14 cellular contexts compared by ENCODE assay signal in the genomic region with DNA sequence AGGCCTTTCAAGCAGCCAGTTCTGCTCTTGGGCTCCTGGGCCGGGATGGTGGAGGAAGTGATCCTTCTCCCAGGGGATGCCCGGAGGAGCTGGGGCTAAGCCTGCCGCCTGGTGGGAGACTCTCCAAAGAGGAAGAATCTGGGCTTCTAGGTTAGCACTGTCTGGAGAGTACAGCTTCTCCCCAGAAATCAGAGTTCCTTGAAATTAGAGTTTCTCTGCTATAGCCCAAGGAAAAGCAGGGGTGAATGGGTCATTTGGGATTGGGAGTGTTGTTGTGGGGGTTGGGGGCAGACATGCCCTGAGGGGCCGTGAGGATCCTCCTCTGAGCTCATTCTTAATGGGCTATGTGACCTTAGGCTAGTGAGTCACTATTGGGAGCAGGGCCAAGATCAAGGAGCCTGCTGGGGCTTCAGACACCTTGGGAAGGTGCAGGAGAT. TPM values are rescaled to one million over a fixed set of nuclear protein-coding genes. Genes with fewer than 3 reads are reported as not detected.
DNase-seq lines count a peak whose midpoint lies in the region; ATAC-seq and TF ChIP-seq lines count a peak whose summit lies in the region.
"Had no signal": no experiment of that assay in that cellular context is flagged by ENCODE, and none has a peak within 500 bp of the region (broad histone marks: within the 10 kb centered on the region; RNA-seq: fewer than 3 reads in every experiment).

No MANE protein-coding gene starts in this region.

- in situ Hi-C loops in GM13976 (cut with MboI; ENCODE audit: low sequenced_read_pairs, unreplicated experiment): no loop called here

- ATAC-seq in foreskin keratinocyte: peak; percentile 65
- ATAC-seq in HG03521 (IDR thresholded peaks at IDR 0.05; ENCODE audit: unreplicated experiment): no peak
- ATAC-seq in HG02610 (IDR thresholded peaks at IDR 0.05; ENCODE audit: unreplicated experiment): no peak

- TF ChIP-seq CTCF in foreskin keratinocyte (conservative IDR thresholded peaks at IDR 0.05): peak; percentile 31
- TF ChIP-seq CTCF in GM13976 (IDR thresholded peaks at IDR 0.05; ENCODE audit: borderline replicate concordance, control extremely low read depth, extremely low read depth, insufficient read depth, missing control alignments): no peak

- DNase-seq in ELR (ENCODE audit: low read depth) (peak; percentile 76), RPMI7951 (ENCODE audit: low read depth) (peak; percentile 77), foreskin keratinocyte (peak; percentile 49 to 72), renal cortical epithelial cell (ENCODE audit: low read depth) (peak; percentile 61), COLO668 (lab: John Stamatoyannopoulos, UW; ENCODE audit: unreplicated experiment) (no peak), GM13976 (ENCODE audit: low spot score) (no peak)
- DNase-seq: amniotic stem cell, Caco-2, NCI-H510A treated with DMSO at 0.1 percent for 48 hours had no signal

- peaks cover 17% of the 10 kb centered on the region for H3K27me3 ChIP-seq in foreskin keratinocyte
- H3K27me3 ChIP-seq: SJSA1 had no signal

- no peak overlapping the region for H3K27ac ChIP-seq in foreskin keratinocyte
- H3K27ac ChIP-seq: SJSA1, VCaP had no signal

- peaks cover 7% of the 10 kb centered on the region for H3K4me1 ChIP-seq in foreskin keratinocyte
- H3K4me1 ChIP-seq: Caco-2 had no signal

RNA-seq across cellular contexts. Expression of gene LGR6, which starts 6.5 kb away (rescaled TPM):
- 30.3 and 33.4 TPM in 2 replicates for total RNA-seq in RPMI7951 (2014; rRNA removed; shearing (Covaris generic))
- total RNA-seq in foreskin keratinocyte: 0.21 and 0.78 TPM in 2 replicates
- polyA plus RNA-seq in foreskin keratinocyte: 0.31 and 0.39 TPM in 2 replicates
- total RNA-seq in renal cortical epithelial cell: 0.05 TPM in 1 of 2 replicates, not detected in the other
- total RNA-seq: SJSA1, subcutaneous adipose tissue had no signal

RNA-seq across cellular contexts. Expression of gene PTPN7, which starts 39.7 kb away (rescaled TPM):
- not detected in 2 replicates for total RNA-seq in RPMI7951 (2014; rRNA removed; shearing (Covaris generic))
- total RNA-seq in foreskin keratinocyte (not detected in 2 replicates), renal cortical epithelial cell (not detected in 2 replicates)
- polyA plus RNA-seq in foreskin keratinocyte: not detected in 2 replicates
- total RNA-seq: Caco-2, SJSA1 had no signal

RNA-seq across cellular contexts. Expression of gene ARL8A, which starts 55.6 kb away (rescaled TPM):
- total RNA-seq in RPMI7951 (2014; rRNA removed; shearing (Covaris generic)): 15.7 and 18.9 TPM in 2 replicates
- total RNA-seq in foreskin keratinocyte (21.9 and 26.0 TPM in 2 replicates), renal cortical epithelial cell (37.2 and 47.9 TPM in 2 replicates)
- 28.7 and 28.8 TPM in 2 replicates for polyA plus RNA-seq in foreskin keratinocyte

Comparison
In these comparisons a context has a peak if more than half of its experiments do, and no peak if none do; other contexts are left out.
1. DNase-seq: peak in ELR (single experiment), RPMI7951 (single experiment), foreskin keratinocyte (2 of 2) and renal cortical epithelial cell (single experiment); none in COLO668 (single experiment) and GM13976 (single experiment).
2. RNA of gene LGR6, which starts 6.5 kb away (total RNA-seq): 30.3 to 33.4 TPM in RPMI7951; 0.21 to 0.78 TPM in foreskin keratinocyte and 0.05 TPM in renal cortical epithelial cell; every median in the first group is over 10 times any median in the second.